ENCODE assay signal across 8 cellular contexts in genomic region chr1:24150228-24151174, GRCh38. TPM values are rescaled to one million over a fixed set of nuclear protein-coding genes. Genes with fewer than 3 reads are reported as not detected.
A peak's percentile ranks its signal among the peaks of the same experiment; 100 is the strongest.
DNase-seq lines count a peak whose midpoint lies in the region; FAIRE-seq lines count a peak whose summit lies in the region.

No MANE protein-coding gene starts in this region.

- no peaks in the 10 kb centered on the region for H3K9me3 ChIP-seq in stomach smooth muscle (ENCODE audit: control insufficient read depth in 2 of 2, low read length in 2 of 2)

- peak overlapping the region; percentile 30; the same call in 1 of the 2 replicates for H3K27ac ChIP-seq in ACC112 (ENCODE audit: low read depth, low read length)
- no peak overlapping the region for H3K27ac ChIP-seq in stomach smooth muscle (ENCODE audit: low read length)

- peaks cover 11% of the 10 kb centered on the region for H3K4me1 ChIP-seq in ACC112 (ENCODE audit: control insufficient read depth, insufficient read depth, low read length, unreplicated experiment)
- peaks cover 2% of the 10 kb centered on the region for H3K4me1 ChIP-seq in stomach smooth muscle (ENCODE audit: control insufficient read depth, insufficient read depth, low read length)

- H3K36me3 ChIP-seq in ACC112 (ENCODE audit: insufficient read depth, low read length) (no peaks in the 10 kb centered on the region), stomach smooth muscle (ENCODE audit: control insufficient read depth in 2 of 2, insufficient read depth in 2 of 2, low read length in 2 of 2) (no peaks in the 10 kb centered on the region)

- H3K79me2 ChIP-seq in ACC112 (ENCODE audit: control insufficient read depth, insufficient read depth, low read length, unreplicated experiment): no peaks in the 10 kb centered on the region

- peak; percentile 77 for DNase-seq in GM19239 (ENCODE audit: insufficient read length, low spot score)
- peak; percentile 58 for DNase-seq in MV-4-11 (lab: John Stamatoyannopoulos, UW)
- DNase-seq in SK-N-DZ (ENCODE audit: low spot score): peak; percentile 65
- DNase-seq in activated naive CD4-positive, alpha-beta T cell treated with Interleukin-2 at 50 U/mL for 16 hours: peak; percentile 91
- DNase-seq in germinal center (ENCODE audit: low spot score): peak; percentile 84
- peak; percentile 27 for DNase-seq in non-pigmented ciliary epithelial cell (ENCODE audit: low read depth)

- FAIRE-seq in GM19239 (lab: Jason Lieb, UNC): peak; percentile 97

- H3K27me3 ChIP-seq in ACC112 (ENCODE audit: insufficient read depth, low read length): peaks cover 11% of the 10 kb centered on the region; the same call in 1 of the 2 replicates
- H3K27me3 ChIP-seq in stomach smooth muscle (ENCODE audit: control insufficient read depth in 1 of 2, insufficient read depth in 2 of 2, low read length in 2 of 2): peaks cover 23 to 24% of the 10 kb centered on the region in 2 donors

- H3K4me3 ChIP-seq in ACC112 (ENCODE audit: low read depth, low read length): peak overlapping the region; percentile 74
- H3K4me3 ChIP-seq in stomach smooth muscle (ENCODE audit: low read length in 2 of 2): peak overlapping the region; percentile 47 to 53

- H2AFZ ChIP-seq in ACC112 (ENCODE audit: low read length, unreplicated experiment): peak overlapping the region; percentile 72

- H3K9ac ChIP-seq in stomach smooth muscle (ENCODE audit: low read length in 2 of 2): peak overlapping the region in 1 of 2 donors; percentile 33

RNA-seq across cellular contexts. Expression of gene IL22RA1, which starts 7.6 kb away (rescaled TPM):
- not detected in 2 replicates for polyA plus RNA-seq in SK-N-DZ (2014; cell fraction: cytosol; rRNA removed)
- not detected in 2 replicates for polyA plus RNA-seq in SK-N-DZ (2014; cell fraction: nucleus; rRNA removed)

RNA-seq across cellular contexts. Expression of gene IFNLR1, which starts 36.6 kb away (rescaled TPM):
- not detected in 2 replicates for polyA plus RNA-seq in SK-N-DZ (2014; cell fraction: cytosol; rRNA removed)
- 0.05 TPM in 1 of 2 replicates, not detected in the other for polyA plus RNA-seq in SK-N-DZ (2014; cell fraction: nucleus; rRNA removed)

RNA-seq across cellular contexts. Expression of gene MYOM3, which starts 38.6 kb away (rescaled TPM):
- polyA plus RNA-seq in SK-N-DZ (2014; cell fraction: cytosol; rRNA removed): 0.07 and 0.54 TPM in 2 replicates
- 0.17 and 0.91 TPM in 2 replicates for polyA plus RNA-seq in SK-N-DZ (2014; cell fraction: nucleus; rRNA removed)

Comparison
In these comparisons a context has a peak if more than half of its experiments do, and no peak if none do; other contexts are left out.
1. DNase-seq: peak in every context shown above with its lines; median percentile 91 in activated naive CD4-positive, alpha-beta T cell treated with Interleukin-2 at 50 U/mL for 16 hours; 84 in germinal center; 77 in GM19239; 65 in SK-N-DZ; 58 in MV-4-11; 27 in non-pigmented ciliary epithelial cell.